ENCODE assay signal across 8 cellular contexts in the genomic region with DNA sequence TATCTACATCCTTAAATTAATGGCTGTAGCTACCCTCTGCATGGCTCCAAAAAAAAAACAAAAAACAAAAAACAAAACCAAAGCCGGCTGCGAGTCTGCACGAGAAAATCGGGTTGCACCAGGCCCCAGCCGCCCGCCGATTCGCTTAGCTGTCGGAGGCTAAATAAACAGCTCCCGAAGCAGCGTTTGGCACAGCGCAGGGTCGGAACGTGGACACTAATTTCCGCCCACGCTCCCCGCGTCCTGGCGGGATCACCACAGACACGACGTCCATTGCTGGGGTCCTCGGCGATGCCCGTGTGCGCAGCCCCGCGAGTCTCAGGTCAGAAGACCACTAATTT. TPM values are rescaled to one million over a fixed set of nuclear protein-coding genes. Genes with fewer than 3 reads are reported as not detected.
DNase-seq lines count a peak whose midpoint lies in the region; ATAC-seq, FAIRE-seq and TF ChIP-seq lines count a peak whose summit lies in the region.

No MANE protein-coding gene starts in this region.

- H2BK12ac ChIP-seq in H1 (ENCODE audit: low read depth, low read length): peak overlapping the region; percentile 94; the same call in 1 of the 2 replicates

- H4K20me1 ChIP-seq in H1 (replicated peaks in 1 of 2; ENCODE audit: control insufficient read depth in 1 of 2, insufficient read depth in 2 of 2, low read length in 2 of 2): no peaks in the 10 kb centered on the region

- H3K79me2 ChIP-seq in H1 (ENCODE audit: control insufficient read depth in 1 of 2, insufficient read depth in 2 of 2, low read length in 2 of 2): peaks cover 0 to 32% of the 10 kb centered on the region in 2 experiments; a peak in 3 of 4 replicates

- no peak for TF ChIP-seq POLR2A in H1 (IDR thresholded peaks at IDR 0.05; ENCODE audit: control extremely low read depth in 1 of 2, low read depth in 2 of 2, low read length in 2 of 2)

- peaks cover 32 to 43% (median 38%) of the 10 kb centered on the region in 3 donors for H3K4me1 Mint-ChIP-seq in CD8-positive, alpha-beta memory T cell
- peaks cover 20% of the 10 kb centered on the region for H3K4me1 Mint-ChIP-seq in stimulated activated memory B cell treated with anti-CD40 and anti-IgM and Interleukin-4, amounts not matched to agents 10 μg/mL and 1 μg/mL and 100 μg/mL, for 72 hours

- peak overlapping the region; percentile 88 for H2BK5ac ChIP-seq in H1 (ENCODE audit: low read depth, low read length)

- ATAC-seq in stimulated activated memory B cell treated with anti-CD40 and anti-IgM and Interleukin-4, amounts not matched to agents 10 μg/mL and 1 μg/mL and 100 μg/mL, for 72 hours: peak; percentile 44
- ATAC-seq in GM21515 (IDR thresholded peaks at IDR 0.05; ENCODE audit: unreplicated experiment): no peak

- no peak for TF ChIP-seq CTCF in H1 (IDR thresholded peaks at IDR 0.05; ENCODE audit: control extremely low read depth in 1 of 3, insufficient read depth in 1 of 3, low read depth in 1 of 3, low read length in 3 of 3)

- WGBS in H1 (ENCODE audit: extremely low coverage in 1 of 2, insufficient coverage in 1 of 2, insufficient read length in 1 of 2, insufficient replicate concordance in 2 of 2, low coverage in 1 of 2, low lambda C conversion rate in 2 of 2, missing lambda C conversion rate in 1 of 2), 2 experiments: 2% methylated on average over 27 of the region's 27 CpGs; no CpG with 5 or more reads in 1 of the 2 experiments

- peak overlapping the region; percentile 74 for H3K14ac ChIP-seq in H1 (ENCODE audit: insufficient read length)

- H3K4me2 ChIP-seq in H1 (ENCODE audit: insufficient read depth in 1 of 2, low read depth in 2 of 2, low read length in 2 of 2): peak overlapping the region; percentile 92 to 95

- peak overlapping the region; percentile 88 for H4K8ac ChIP-seq in H1 (ENCODE audit: extremely low read depth, insufficient read depth, low read length)

- peak overlapping the region; percentile 88 for H3K4ac ChIP-seq in H1 (replicated peaks; ENCODE audit: insufficient read length, low read depth, low read length)

- no peaks in the 10 kb centered on the region for H3K27me3 ChIP-seq in CD8-positive, alpha-beta memory T cell (ENCODE audit: insufficient read depth, low read length, poor library complexity, severe bottlenecking)
- H3K27me3 ChIP-seq in H1 (replicated peaks in 1 of 4; ENCODE audit: control insufficient read depth in 3 of 4, extremely low read depth in 1 of 4, insufficient read depth in 3 of 4, low read length in 3 of 4): peaks cover 0 to 2% (median 0%) of the 10 kb centered on the region in 4 experiments; a peak in 2 of 7 replicates

- peak overlapping the region; percentile 91 for H2AFZ ChIP-seq in H1 (ENCODE audit: low read length)

- peaks cover 0 to 6% (median 0%) of the 10 kb centered on the region in 3 donors for H3K36me3 Mint-ChIP-seq in CD8-positive, alpha-beta memory T cell
- no peaks in the 10 kb centered on the region for H3K36me3 Mint-ChIP-seq in stimulated activated memory B cell treated with anti-CD40 and anti-IgM and Interleukin-4, amounts not matched to agents 10 μg/mL and 1 μg/mL and 100 μg/mL, for 72 hours

- peak overlapping the region; percentile 73 for H4K91ac ChIP-seq in H1 (replicated peaks; ENCODE audit: insufficient read length, low read length)

- peak overlapping the region; percentile 75 to 91 (median 80) for H3K9ac ChIP-seq in H1 (replicated peaks in 1 of 4; ENCODE audit: extremely low read depth in 1 of 4, low read depth in 3 of 4, low read length in 3 of 4)

- H3K4me3 Mint-ChIP-seq in CD8-positive, alpha-beta memory T cell: peak overlapping the region; percentile 77 to 96 (median 89)
- H3K4me3 Mint-ChIP-seq in stimulated activated memory B cell treated with anti-CD40 and anti-IgM and Interleukin-4, amounts not matched to agents 10 μg/mL and 1 μg/mL and 100 μg/mL, for 72 hours: peak overlapping the region; percentile 84

- H2BK20ac ChIP-seq in H1 (ENCODE audit: low read length): no peak overlapping the region

- no peak overlapping the region for H3K23ac ChIP-seq in H1 (ENCODE audit: insufficient read length)

- H3K27ac Mint-ChIP-seq in CD8-positive, alpha-beta memory T cell: peak overlapping the region; percentile 52 to 97 (median 87)
- H3K27ac Mint-ChIP-seq in stimulated activated memory B cell treated with anti-CD40 and anti-IgM and Interleukin-4, amounts not matched to agents 10 μg/mL and 1 μg/mL and 100 μg/mL, for 72 hours: peak overlapping the region; percentile 96

- no peaks in the 10 kb centered on the region for H3K9me3 Mint-ChIP-seq in CD8-positive, alpha-beta memory T cell
- no peaks in the 10 kb centered on the region for H3K9me3 Mint-ChIP-seq in stimulated activated memory B cell treated with anti-CD40 and anti-IgM and Interleukin-4, amounts not matched to agents 10 μg/mL and 1 μg/mL and 100 μg/mL, for 72 hours

- FAIRE-seq in H1 (lab: Jason Lieb, UNC): no peak

- TF ChIP-seq RAD21 in H1 (IDR thresholded peaks at IDR 0.05 in 1 of 2, conservative IDR thresholded peaks at IDR 0.05 in 1 of 2; ENCODE audit: low read depth in 2 of 2, low read length in 2 of 2): no peak; a peak in 1 of 4 replicates

- H3K27ac ChIP-seq in CD8-positive, alpha-beta memory T cell (ENCODE audit: low read depth, low read length): peak overlapping the region; percentile 85
- peak overlapping the region; percentile 29; the same call in 1 of the 2 replicates for H3K27ac ChIP-seq in H1 (ENCODE audit: low read depth, low read length)

- peak overlapping the region; percentile 87 for H3K56ac ChIP-seq in H1 (replicated peaks; ENCODE audit: insufficient read length, low read depth, low read length)

- no peak overlapping the region for H2AK5ac ChIP-seq in H1 (ENCODE audit: low read depth, low read length)

- POLR2A ChIA-PET in CD8-positive, alpha-beta memory T cell (lab: Charles Lee): interaction anchor here (0.7 to 2.0 kb wide), 2 partner anchors 41 to 671 kb away, joined by 3 to 10 read pairs; partner anchors contain the start of gene RAD52
- POLR2A ChIA-PET in H1 (lab: Charles Lee; ENCODE audit: partially characterized antibody): interaction anchor here (0.8 to 2.0 kb wide), 7 partner anchors 8 to 39 kb away, joined by 3 to 6 read pairs (median 4); no protein-coding TSS in a partner anchor

- no peaks in the 10 kb centered on the region for H3K9me3 ChIP-seq in CD8-positive, alpha-beta memory T cell (ENCODE audit: low read length)
- H3K9me3 ChIP-seq in H1 (ENCODE audit: insufficient read depth in 2 of 2, low read depth in 1 of 2, low read length in 1 of 2): no peaks in the 10 kb centered on the region

- H2BK15ac ChIP-seq in H1 (ENCODE audit: low read length): peak overlapping the region; percentile 96; the same call in 1 of the 2 replicates

- TF ChIP-seq EP300 in H1 (IDR thresholded peaks at IDR 0.05; ENCODE audit: borderline replicate concordance in 1 of 2, low read depth in 2 of 2, low read length in 2 of 2): no peak

- H3K18ac ChIP-seq in H1 (ENCODE audit: extremely low read depth, low read length): peak overlapping the region; percentile 99

- H3K4me1 ChIP-seq in CD8-positive, alpha-beta memory T cell (ENCODE audit: insufficient read depth, low read length): peaks cover 33% of the 10 kb centered on the region
- H3K4me1 ChIP-seq in H1 (replicated peaks in 1 of 4; ENCODE audit: control insufficient read depth in 3 of 4, insufficient read depth in 4 of 4, low read length in 3 of 4): peaks cover 5 to 8% (median 6%) of the 10 kb centered on the region in 4 experiments; a peak in 5 of 7 replicates

- peak in 3 of 5 donors; percentile 27 to 61 (median 27) for DNase-seq in CD8-positive, alpha-beta memory T cell
- DNase-seq in GOT3 (lab: John Stamatoyannopoulos, UW): peak; percentile 45
- peak; percentile 66 for DNase-seq in NCI-H146 treated with DMSO at 0.1 percent for 48 hours (lab: John Stamatoyannopoulos, UW; ENCODE audit: unreplicated experiment)
- peak; percentile 60 to 70 for DNase-seq in activated CD4-positive, alpha-beta T cell treated with anti-CD3 and anti-CD28 coated beads, Interleukin-2, amount 50 U/mL, for 48 hours
- no peak for DNase-seq in H1 (ENCODE audit: low read depth in 1 of 2, low spot score in 2 of 2)
- DNase-seq in mucosa of gallbladder (ENCODE audit: low spot score): peak; percentile 56

- no peaks in the 10 kb centered on the region for H3K36me3 ChIP-seq in CD8-positive, alpha-beta memory T cell (ENCODE audit: insufficient read depth, low read length)
- H3K36me3 ChIP-seq in H1 (ENCODE audit: control insufficient read depth in 2 of 4, insufficient read depth in 4 of 4, low read length in 3 of 4): no peaks in the 10 kb centered on the region

- H4K5ac ChIP-seq in H1 (ENCODE audit: insufficient read length, low read depth, low read length): peak overlapping the region; percentile 79

- peaks cover 0 to 6% of the 10 kb centered on the region in 2 donors for H3K27me3 Mint-ChIP-seq in CD8-positive, alpha-beta memory T cell
- no peaks in the 10 kb centered on the region for H3K27me3 Mint-ChIP-seq in stimulated activated memory B cell treated with anti-CD40 and anti-IgM and Interleukin-4, amounts not matched to agents 10 μg/mL and 1 μg/mL and 100 μg/mL, for 72 hours

- H3K79me1 ChIP-seq in H1 (ENCODE audit: low read depth, low read length): peaks cover 2% of the 10 kb centered on the region; the same call in 1 of the 2 replicates

- H3K4me3 ChIP-seq in CD8-positive, alpha-beta memory T cell (ENCODE audit: low read length): peak overlapping the region; percentile 95
- peak overlapping the region; percentile 77 to 91 (median 84) for H3K4me3 ChIP-seq in H1 (ENCODE audit: extremely low read depth in 1 of 4, insufficient read depth in 2 of 4, low read depth in 3 of 4, low read length in 4 of 4)

- CTCF ChIA-PET in CD8-positive, alpha-beta memory T cell (lab: Charles Lee): interaction anchor here (1.2 kb wide), 1 partner anchor 41 kb away, joined by 6 read pairs; the partner anchor contains the start of gene RAD52
- CTCF ChIA-PET in H1 (lab: Charles Lee; ENCODE audit: partially characterized antibody): interaction anchor here (3.2 kb wide), 1 partner anchor 103 kb away, joined by 17 read pairs; no protein-coding TSS in a partner anchor

- H2BK120ac ChIP-seq in H1 (replicated peaks; ENCODE audit: low read depth, low read length): no peak overlapping the region

- H3K23me2 ChIP-seq in H1 (ENCODE audit: low read depth, low read length): peaks cover 14% of the 10 kb centered on the region

RNA-seq across cellular contexts. Expression of gene ERC1, which starts 0.7 kb away (rescaled TPM):
- total RNA-seq in CD8-positive, alpha-beta memory T cell: 10 to 100 TPM; 22.6 to 24.2 TPM
- 11.0 TPM for polyA plus RNA-seq in CD8-positive, alpha-beta memory T cell
- 43.3 and 45.7 TPM in 2 replicates for total RNA-seq in H1 (2021; fragmentation: NEBNext Ultra II Directional; extraction: Animal tissue kit (Norgen Biotek cat#: 25700))
- 6.4 and 7.8 TPM in 2 replicates for polyA plus RNA-seq in H1 (2011; rRNA removed)
- 7.1 TPM for polyA plus RNA-seq in H1 (2011; cell fraction: cytosol; rRNA removed)
- 15.4 TPM for polyA plus RNA-seq in H1 (2011; cell fraction: nucleus; rRNA removed)
- polyA plus RNA-seq in H1 (2012, experiment 1 of 2): 11.1 to 17.2 TPM (median 13.5 TPM) in 4 replicates
- 1.2 TPM for polyA plus RNA-seq in H1 (2012, experiment 2 of 2)
- polyA plus RNA-seq in H1 (2013, experiment 1 of 2): 9.1 TPM
- polyA plus RNA-seq in H1 (2013, experiment 2 of 2): 9.6 TPM
- 60.5 and 64.7 TPM in 2 replicates for polyA minus RNA-seq in H1 (2011; rRNA and poly(A)+ RNA removed)
- polyA minus RNA-seq in H1 (2011; cell fraction: cytosol; rRNA and poly(A)+ RNA removed): 18.9 TPM
- 69.5 TPM for polyA minus RNA-seq in H1 (2011; cell fraction: nucleus; rRNA and poly(A)+ RNA removed)
- 59.4 TPM for total RNA-seq in mucosa of gallbladder

RNA-seq across cellular contexts. Expression of gene RAD52, which starts 40.8 kb away (rescaled TPM):
- 10 to 100 TPM; 13.2 to 13.8 TPM for total RNA-seq in CD8-positive, alpha-beta memory T cell
- polyA plus RNA-seq in CD8-positive, alpha-beta memory T cell: 4.1 TPM
- 14.3 and 18.1 TPM in 2 replicates for total RNA-seq in H1 (2021; fragmentation: NEBNext Ultra II Directional; extraction: Animal tissue kit (Norgen Biotek cat#: 25700))
- 10.6 and 12.5 TPM in 2 replicates for polyA plus RNA-seq in H1 (2011; rRNA removed)
- polyA plus RNA-seq in H1 (2011; cell fraction: cytosol; rRNA removed): 15.3 TPM
- 38.5 TPM for polyA plus RNA-seq in H1 (2011; cell fraction: nucleus; rRNA removed)
- 16.4 to 21.2 TPM (median 18.4 TPM) in 4 replicates for polyA plus RNA-seq in H1 (2012, experiment 1 of 2)
- 1.8 TPM for polyA plus RNA-seq in H1 (2012, experiment 2 of 2)
- 13.9 TPM for polyA plus RNA-seq in H1 (2013, experiment 1 of 2)
- 11.4 TPM for polyA plus RNA-seq in H1 (2013, experiment 2 of 2)
- polyA minus RNA-seq in H1 (2011; rRNA and poly(A)+ RNA removed): 27.1 and 38.3 TPM in 2 replicates
- 17.1 TPM for polyA minus RNA-seq in H1 (2011; cell fraction: cytosol; rRNA and poly(A)+ RNA removed)
- polyA minus RNA-seq in H1 (2011; cell fraction: nucleus; rRNA and poly(A)+ RNA removed): 28.5 TPM
- total RNA-seq in mucosa of gallbladder: 23.6 TPM

Comparison
In these comparisons a context has a peak if more than half of its experiments do, and no peak if none do; other contexts are left out.
1. DNase-seq: peak in CD8-positive, alpha-beta memory T cell (3 of 5), GOT3 (single experiment), NCI-H146 treated with DMSO at 0.1 percent for 48 hours (single experiment), activated CD4-positive, alpha-beta T cell treated with anti-CD3 and anti-CD28 coated beads, Interleukin-2, amount 50 U/mL, for 48 hours (2 of 2) and mucosa of gallbladder (single experiment); none in H1 (0 of 2).